In genomic region chr5:79612667-79613190, GRCh38 we compare ENCODE assay signal across 8 cellular contexts. TPM values are rescaled to one million over a fixed set of nuclear protein-coding genes. Genes with fewer than 3 reads are reported as not detected.
DNase-seq lines count a peak whose midpoint lies in the region; ATAC-seq and TF ChIP-seq lines count a peak whose summit lies in the region.

No MANE protein-coding gene starts in this region.

- no peak for DNase-seq in T-helper 1 cell
- DNase-seq in heart left ventricle: no peak
- no peak for DNase-seq in gastrocnemius medialis
- DNase-seq in NCI-H2029 treated with DMSO at 0.1 percent for 48 hours (lab: John Stamatoyannopoulos, UW): no peak
- DNase-seq in LoVo (ENCODE audit: low spot score): no peak

- H3K9me3 Mint-ChIP-seq in T-helper 1 cell treated with Interleukin-12 subunit alpha and Interleukin-12 subunit beta and Interleukin-4 antibody, amounts not matched to agents 30 μg/mL and 1 μg/mL, for 36 hours: peaks cover 18% of the 10 kb centered on the region

- whole genome bisulfite sequencing in heart left ventricle, 4 donors: 0 to 1% (median 1%) methylated on average over 24 of the region's 24 CpGs

- H3K27me3 ChIP-seq in heart left ventricle (no peaks in the 10 kb centered on the region), gastrocnemius medialis (no peaks in the 10 kb centered on the region)

- ATAC-seq in HG03064 (IDR thresholded peaks at IDR 0.05; ENCODE audit: low read depth, unreplicated experiment): peak; percentile 19
- ATAC-seq in heart left ventricle: peak in 3 of 4 donors; percentile 6 to 16 (median 14)
- ATAC-seq in gastrocnemius medialis: peak; percentile 7 to 56

- peak overlapping the region; percentile 95 for H3K27ac Mint-ChIP-seq in T-helper 1 cell treated with Interleukin-12 subunit alpha and Interleukin-12 subunit beta and Interleukin-4 antibody, amounts not matched to agents 30 μg/mL and 1 μg/mL, for 36 hours

- H3K4me1 Mint-ChIP-seq in T-helper 1 cell treated with Interleukin-12 subunit alpha and Interleukin-12 subunit beta and Interleukin-4 antibody, amounts not matched to agents 30 μg/mL and 1 μg/mL, for 36 hours (ENCODE audit: low read depth): peaks cover 25% of the 10 kb centered on the region

- peak overlapping the region; percentile 82 to 96 (median 92) for H3K27ac ChIP-seq in heart left ventricle
- peak overlapping the region; percentile 88 to 98 (median 97) for H3K27ac ChIP-seq in gastrocnemius medialis

- TF ChIP-seq CTCF in WI38 (IDR thresholded peaks at IDR 0.05; ENCODE audit: low read depth, low read length) (no peak), heart left ventricle (IDR thresholded peaks at IDR 0.05) (no peak), gastrocnemius medialis (IDR thresholded peaks at IDR 0.05 in 4 of 5, conservative IDR thresholded peaks at IDR 0.05 in 1 of 5) (no peak)

- H3K36me3 ChIP-seq in heart left ventricle (peaks cover 0 to 30% (median 16%) of the 10 kb centered on the region in 9 donors), gastrocnemius medialis (peaks cover 0 to 9% of the 10 kb centered on the region in 2 donors)

- in situ Hi-C loops in gastrocnemius medialis (cut with MboI; ENCODE audit: low sequenced_read_pairs in 4 of 4): no loop called here

- H3K9me3 ChIP-seq in heart left ventricle: peaks cover 0 to 17% (median 5%) of the 10 kb centered on the region in 12 donors
- H3K9me3 ChIP-seq in gastrocnemius medialis: peaks cover 0 to 3% (median 0%) of the 10 kb centered on the region in 3 donors

- intact Hi-C loops in heart left ventricle (cut with DNase I): loop anchor here in 2 of 10 donors (5.0 to 10.0 kb wide), 3 partner anchors 50 to 1318 kb away; partner anchors contain the start of gene AP3B1 (in 1 of the 2)
- intact Hi-C loops in gastrocnemius medialis (cut with DNase I; ENCODE audit: low total_unique reads): loop anchor here (1.0 to 10.0 kb wide), 5 partner anchors 78 to 792 kb away; partner anchors contain the start of genes HOMER1, JMY and ZFYVE16

- H3K4me3 ChIP-seq in WI38 (ENCODE audit: low read depth, low read length) (peak overlapping the region; percentile 98), heart left ventricle (peak overlapping the region; percentile 58 to 95 (median 90)), gastrocnemius medialis (peak overlapping the region; percentile 74 to 99 (median 94))

- peaks cover 31% of the 10 kb centered on the region for H3K36me3 Mint-ChIP-seq in T-helper 1 cell treated with Interleukin-12 subunit alpha and Interleukin-12 subunit beta and Interleukin-4 antibody, amounts not matched to agents 30 μg/mL and 1 μg/mL, for 36 hours (ENCODE audit: low read depth)

- no peak for TF ChIP-seq POLR2A in heart left ventricle (IDR thresholded peaks at IDR 0.05)
- no peak for TF ChIP-seq POLR2A in gastrocnemius medialis (IDR thresholded peaks at IDR 0.05)

- peak overlapping the region; percentile 94 for H3K4me3 Mint-ChIP-seq in T-helper 1 cell treated with Interleukin-12 subunit alpha and Interleukin-12 subunit beta and Interleukin-4 antibody, amounts not matched to agents 30 μg/mL and 1 μg/mL, for 36 hours

- H3K27me3 Mint-ChIP-seq in T-helper 1 cell treated with Interleukin-12 subunit alpha and Interleukin-12 subunit beta and Interleukin-4 antibody, amounts not matched to agents 30 μg/mL and 1 μg/mL, for 36 hours (ENCODE audit: low read depth): no peaks in the 10 kb centered on the region

- H3K4me1 ChIP-seq in heart left ventricle: peaks cover 0 to 54% (median 20%) of the 10 kb centered on the region in 12 donors
- peaks cover 9 to 16% of the 10 kb centered on the region in 2 donors for H3K4me1 ChIP-seq in gastrocnemius medialis

RNA-seq across cellular contexts. Expression of gene TENT2, which starts 0.5 kb away (rescaled TPM):
- total RNA-seq in heart left ventricle (10 to 100 TPM; 19.8 to 62.8 (median 32.2) TPM), gastrocnemius medialis (10 to 100 TPM; 17.4 to 66.5 (median 28.4) TPM)
- polyA plus RNA-seq in heart left ventricle: 10 to 100 TPM; 11.7 to 16.8 TPM
